ENCODE assay signal across 10 cellular contexts in the genomic region with DNA sequence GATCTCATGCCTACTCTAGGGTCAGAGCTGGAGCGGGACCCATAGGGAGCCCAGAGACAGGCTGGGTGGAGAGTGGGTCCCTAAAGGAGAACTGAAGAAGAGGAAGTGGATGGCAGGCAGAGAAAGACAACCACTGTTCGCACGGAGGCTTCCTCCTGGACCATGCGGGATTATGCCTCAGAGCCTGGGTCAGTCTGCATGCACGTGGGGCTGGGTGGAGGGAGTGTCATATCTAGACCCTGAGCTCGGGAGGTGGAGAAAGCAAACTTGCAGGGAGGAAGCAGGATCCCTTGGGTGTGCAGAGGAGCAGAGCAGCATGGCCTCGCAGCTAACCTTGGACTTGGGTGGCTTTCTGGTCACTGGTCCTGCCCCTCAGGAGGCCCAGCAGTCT.
DNase-seq lines count a peak whose midpoint lies in the region; ATAC-seq and TF ChIP-seq lines count a peak whose summit lies in the region.
"Had no signal": no experiment of that assay in that cellular context is flagged by ENCODE, and none has a peak within 500 bp of the region (broad histone marks: within the 10 kb centered on the region; RNA-seq: fewer than 3 reads in every experiment).

No MANE protein-coding gene starts in this region.

- H3K9me3 ChIP-seq in CD4-positive, CD25-positive, alpha-beta regulatory T cell (ENCODE audit: control insufficient read depth in 2 of 2, low read length in 2 of 2): no peaks in the 10 kb centered on the region

- H3K4me1 ChIP-seq in CD4-positive, CD25-positive, alpha-beta regulatory T cell (ENCODE audit: control insufficient read depth, insufficient read depth, low read length, poor library complexity, severe bottlenecking): peaks cover 10% of the 10 kb centered on the region

- peak; percentile 7 to 26 for ATAC-seq in CD4-positive, CD25-positive, alpha-beta regulatory T cell (ENCODE audit: low read depth in 2 of 2)
- peak; percentile 49 for ATAC-seq in HG02759 (IDR thresholded peaks at IDR 0.05; ENCODE audit: unreplicated experiment)
- ATAC-seq in activated T-helper 17 cell treated with anti-CD3 and anti-CD28 coated beads, Interleukin-2, amount 50 U/mL, for 72 hours (replicated peaks): no peak
- peak; percentile 72 for ATAC-seq in memory B cell (ENCODE audit: low read depth)
- no peak for ATAC-seq in HG02981 (IDR thresholded peaks at IDR 0.05; ENCODE audit: unreplicated experiment)
- ATAC-seq in HG03469 (IDR thresholded peaks at IDR 0.05; ENCODE audit: unreplicated experiment): no peak

- peak overlapping the region; percentile 41 for H3K27ac ChIP-seq in CD4-positive, CD25-positive, alpha-beta regulatory T cell (ENCODE audit: insufficient read depth, low read length, poor library complexity, severe bottlenecking)
- H3K27ac ChIP-seq: parathyroid adenoma had no signal

- DNase-seq in CD4-positive, CD25-positive, alpha-beta regulatory T cell: peak in 1 of 3 donors; percentile 9
- DNase-seq in memory B cell (ENCODE audit: low spot score in 2 of 2): no peak
- DNase-seq in chondrocyte (ENCODE audit: low spot score): no peak
- DNase-seq in NCI-H345 treated with DMSO at 0.1 percent for 48 hours (lab: John Stamatoyannopoulos, UW; ENCODE audit: unreplicated experiment): no peak
- DNase-seq: NCI-H748 treated with DMSO at 0.1 percent for 48 hours had no signal

- H3K4me1 Mint-ChIP-seq in CD4-positive, CD25-positive, alpha-beta regulatory T cell: peaks cover 11 to 43% (median 20%) of the 10 kb centered on the region in 4 donors
- H3K4me1 Mint-ChIP-seq in activated T-helper 17 cell treated with anti-CD3 and anti-CD28 coated beads, Interleukin-2, amount 50 U/mL, for 72 hours: peaks cover 8% of the 10 kb centered on the region
- H3K4me1 Mint-ChIP-seq in memory B cell (peaks cover 25% of the 10 kb centered on the region), chondrocyte (ENCODE audit: low read depth) (peaks cover 8% of the 10 kb centered on the region)

- H3K27ac Mint-ChIP-seq in CD4-positive, CD25-positive, alpha-beta regulatory T cell: peak overlapping the region; percentile 69 to 89 (median 86)
- peak overlapping the region; percentile 86 for H3K27ac Mint-ChIP-seq in activated T-helper 17 cell treated with anti-CD3 and anti-CD28 coated beads, Interleukin-2, amount 50 U/mL, for 72 hours
- H3K27ac Mint-ChIP-seq in memory B cell: peak overlapping the region; percentile 86
- no peak overlapping the region for H3K27ac Mint-ChIP-seq in chondrocyte (ENCODE audit: unreplicated experiment)

- H3K9me3 Mint-ChIP-seq in CD4-positive, CD25-positive, alpha-beta regulatory T cell: no peaks in the 10 kb centered on the region
- H3K9me3 Mint-ChIP-seq in activated T-helper 17 cell treated with anti-CD3 and anti-CD28 coated beads, Interleukin-2, amount 50 U/mL, for 72 hours: no peaks in the 10 kb centered on the region
- H3K9me3 Mint-ChIP-seq in memory B cell (no peaks in the 10 kb centered on the region), chondrocyte (ENCODE audit: low read depth) (no peaks in the 10 kb centered on the region)

- peak overlapping the region; percentile 52 to 82 (median 78) for H3K4me3 Mint-ChIP-seq in CD4-positive, CD25-positive, alpha-beta regulatory T cell
- H3K4me3 Mint-ChIP-seq in activated T-helper 17 cell treated with anti-CD3 and anti-CD28 coated beads, Interleukin-2, amount 50 U/mL, for 72 hours: peak overlapping the region; percentile 50
- H3K4me3 Mint-ChIP-seq in memory B cell (peak overlapping the region; percentile 70), chondrocyte (ENCODE audit: unreplicated experiment) (no peak overlapping the region)

- no peaks in the 10 kb centered on the region for H3K36me3 ChIP-seq in CD4-positive, CD25-positive, alpha-beta regulatory T cell (ENCODE audit: control insufficient read depth, insufficient read depth, low read length)

- no peaks in the 10 kb centered on the region for H3K27me3 ChIP-seq in CD4-positive, CD25-positive, alpha-beta regulatory T cell (ENCODE audit: control insufficient read depth, insufficient read depth, low read length)

- no peak for TF ChIP-seq CTCF in chondrocyte (IDR thresholded peaks at IDR 0.05)

- H3K36me3 Mint-ChIP-seq in CD4-positive, CD25-positive, alpha-beta regulatory T cell: peaks cover 11% of the 10 kb centered on the region
- H3K36me3 Mint-ChIP-seq in activated T-helper 17 cell treated with anti-CD3 and anti-CD28 coated beads, Interleukin-2, amount 50 U/mL, for 72 hours (ENCODE audit: low read depth): no peaks in the 10 kb centered on the region
- H3K36me3 Mint-ChIP-seq in memory B cell (peaks cover 10% of the 10 kb centered on the region), chondrocyte (ENCODE audit: low read depth) (peaks cover 2% of the 10 kb centered on the region)

- H3K27me3 Mint-ChIP-seq in CD4-positive, CD25-positive, alpha-beta regulatory T cell: no peaks in the 10 kb centered on the region
- no peaks in the 10 kb centered on the region for H3K27me3 Mint-ChIP-seq in activated T-helper 17 cell treated with anti-CD3 and anti-CD28 coated beads, Interleukin-2, amount 50 U/mL, for 72 hours
- H3K27me3 Mint-ChIP-seq in memory B cell (no peaks in the 10 kb centered on the region), chondrocyte (ENCODE audit: low read depth) (no peaks in the 10 kb centered on the region)

- H3K4me3 ChIP-seq in CD4-positive, CD25-positive, alpha-beta regulatory T cell (ENCODE audit: low read depth, low read length): peak overlapping the region; percentile 26

Comparison
In these comparisons a context has a peak if more than half of its experiments do, and no peak if none do; other contexts are left out.
1. ATAC-seq: peak in CD4-positive, CD25-positive, alpha-beta regulatory T cell (2 of 2), HG02759 (single experiment) and memory B cell (single experiment); none in activated T-helper 17 cell treated with anti-CD3 and anti-CD28 coated beads, Interleukin-2, amount 50 U/mL, for 72 hours (single experiment), HG02981 (single experiment) and HG03469 (single experiment).